8 cellular contexts compared by ENCODE assay signal in genomic region chr12:116276433-116277216, GRCh38. TPM values are rescaled to one million over a fixed set of nuclear protein-coding genes. Genes with fewer than 3 reads are reported as not detected.
A peak's percentile ranks its signal among the peaks of the same experiment; 100 is the strongest.
DNase-seq lines count a peak whose midpoint lies in the region; ATAC-seq and TF ChIP-seq lines count a peak whose summit lies in the region.

No MANE protein-coding gene starts in this region.

- H3K4me1 ChIP-seq in duodenal mucosa (ENCODE audit: control insufficient read depth in 1 of 2, insufficient read depth in 2 of 2, low read length in 2 of 2) (peaks cover 21 to 22% of the 10 kb centered on the region in 2 donors), right lobe of liver (peaks cover 0 to 27% (median 0%) of the 10 kb centered on the region in 4 donors)

- H3K9me3 Mint-ChIP-seq in activated CD4-positive, alpha-beta memory T cell treated with anti-CD3 and anti-CD28 coated beads for 36 hours, result no peaks in the 10 kb centered on the region

- H3K4me1 Mint-ChIP-seq in activated CD4-positive, alpha-beta memory T cell treated with anti-CD3 and anti-CD28 coated beads for 36 hours (ENCODE audit: low read depth), result peaks cover 34% of the 10 kb centered on the region

- POLR2A ChIA-PET in activated CD4-positive, alpha-beta memory T cell treated with anti-CD3 and anti-CD28 coated beads for 36 hours (lab: Charles Lee), result interaction anchor here (0.6 to 0.7 kb wide), 3 partner anchors 154 to 1160 kb away, joined by 4 read pairs; no protein-coding TSS in a partner anchor

- peak; percentile 29 for ATAC-seq in GM18511 (IDR thresholded peaks at IDR 0.05; ENCODE audit: unreplicated experiment)
- ATAC-seq in HG03103 (IDR thresholded peaks at IDR 0.05; ENCODE audit: low read depth, unreplicated experiment), result peak; percentile 27
- peak; percentile 63 to 70 (median 68) for ATAC-seq in right lobe of liver

- H3K27ac ChIP-seq in duodenal mucosa (ENCODE audit: low read depth, low read length) (peak overlapping the region; percentile 75), right lobe of liver (peak overlapping the region; percentile 79 to 87 (median 85))

- H3K27me3 ChIP-seq in duodenal mucosa (ENCODE audit: control insufficient read depth in 1 of 2, insufficient read depth in 2 of 2, low read length in 2 of 2) (no peaks in the 10 kb centered on the region), right lobe of liver (no peaks in the 10 kb centered on the region)

- TF ChIP-seq POLR2A in right lobe of liver (IDR thresholded peaks at IDR 0.05), result no peak

- H3K4me3 ChIP-seq in duodenal mucosa (ENCODE audit: low read depth in 1 of 2, low read length in 2 of 2) (peak overlapping the region; percentile 74 to 92), right lobe of liver (peak overlapping the region; percentile 50 to 73 (median 73))

- H3K27me3 Mint-ChIP-seq in activated CD4-positive, alpha-beta memory T cell treated with anti-CD3 and anti-CD28 coated beads for 36 hours, result no peaks in the 10 kb centered on the region

- peak overlapping the region; percentile 86 for H3K27ac Mint-ChIP-seq in activated CD4-positive, alpha-beta memory T cell treated with anti-CD3 and anti-CD28 coated beads for 36 hours

- CTCF ChIA-PET in activated CD4-positive, alpha-beta memory T cell treated with anti-CD3 and anti-CD28 coated beads for 36 hours (lab: Charles Lee), result interaction anchor here (0.5 to 2.2 kb wide), 15 partner anchors 10 to 324 kb away, joined by 3 to 6 read pairs (median 4); no protein-coding TSS in a partner anchor

- TF ChIP-seq CTCF in right lobe of liver (IDR thresholded peaks at IDR 0.05), result no peak

- WGBS in right lobe of liver (ENCODE audit: insufficient coverage, low coverage, low lambda C conversion rate, missing lambda C conversion rate), result under 1% methylated on average over 48 of the region's 73 CpGs

- H3K9me3 ChIP-seq in duodenal mucosa (ENCODE audit: control insufficient read depth in 1 of 2, low read length in 2 of 2) (no peaks in the 10 kb centered on the region), right lobe of liver (no peaks in the 10 kb centered on the region)

- intact Hi-C loops in activated CD4-positive, alpha-beta memory T cell treated with anti-CD3 and anti-CD28 coated beads for 36 hours (cut with micrococcal nuclease), result loop anchor here (1.0 to 10.0 kb wide), 8 partner anchors 48 to 541 kb away; partner anchors contain the start of genes MAP1LC3B2, RNFT2 and SPRING1
- intact Hi-C loops in right lobe of liver (cut with DNase I), result no loop called here

- H3K4me3 Mint-ChIP-seq in activated CD4-positive, alpha-beta memory T cell treated with anti-CD3 and anti-CD28 coated beads for 36 hours, result peak overlapping the region; percentile 93

- H3K36me3 ChIP-seq in duodenal mucosa (ENCODE audit: control insufficient read depth in 1 of 2, insufficient read depth in 2 of 2, low read length in 2 of 2) (no peaks in the 10 kb centered on the region), right lobe of liver (no peaks in the 10 kb centered on the region)

- DNase-seq in 8988T (peak; percentile 31), NCI-H345 treated with DMSO at 0.1 percent for 48 hours (lab: John Stamatoyannopoulos, UW; ENCODE audit: unreplicated experiment) (peak; percentile 21), right lobe of liver (peak; percentile 81 to 83 (median 81))
- DNase-seq in activated CD4-positive, alpha-beta memory T cell treated with anti-CD3 and anti-CD28 coated beads for 36 hours, result peak; percentile 78
- peak; percentile 56 to 58 for DNase-seq in stimulated activated CD4-positive, alpha-beta T cell treated with anti-CD3 and anti-CD28 coated beads, Interleukin-4, amount 100 ng/mL, for 4 hours

- peaks cover 4% of the 10 kb centered on the region for H3K36me3 Mint-ChIP-seq in activated CD4-positive, alpha-beta memory T cell treated with anti-CD3 and anti-CD28 coated beads for 36 hours

- peak overlapping the region; percentile 71 to 72 for H3K9ac ChIP-seq in duodenal mucosa (ENCODE audit: low read depth in 1 of 2, low read length in 2 of 2)

RNA-seq across cellular contexts. Expression of gene MED13L, which starts 0.9 kb away (rescaled TPM):
- 10 to 100 TPM; 37.7 to 41.4 TPM for total RNA-seq in activated CD4-positive, alpha-beta memory T cell treated with anti-CD3 and anti-CD28 coated beads for 36 hours
- 10 to 100 TPM; 29.0 to 52.0 (median 38.1) TPM for total RNA-seq in right lobe of liver

Comparison
In these comparisons a context has a peak if more than half of its experiments do, and no peak if none do; other contexts are left out.
1. Peak in every context shown above with its lines: DNase-seq, ATAC-seq, H3K4me3 ChIP-seq and H3K27ac ChIP-seq.
2. DNase-seq: peak in every context shown above with its lines; median percentile 81 in right lobe of liver; 78 in activated CD4-positive, alpha-beta memory T cell treated with anti-CD3 and anti-CD28 coated beads for 36 hours; 57 in stimulated activated CD4-positive, alpha-beta T cell treated with anti-CD3 and anti-CD28 coated beads, Interleukin-4, amount 100 ng/mL, for 4 hours; 31 in 8988T; 21 in NCI-H345 treated with DMSO at 0.1 percent for 48 hours.